In the genomic region with DNA sequence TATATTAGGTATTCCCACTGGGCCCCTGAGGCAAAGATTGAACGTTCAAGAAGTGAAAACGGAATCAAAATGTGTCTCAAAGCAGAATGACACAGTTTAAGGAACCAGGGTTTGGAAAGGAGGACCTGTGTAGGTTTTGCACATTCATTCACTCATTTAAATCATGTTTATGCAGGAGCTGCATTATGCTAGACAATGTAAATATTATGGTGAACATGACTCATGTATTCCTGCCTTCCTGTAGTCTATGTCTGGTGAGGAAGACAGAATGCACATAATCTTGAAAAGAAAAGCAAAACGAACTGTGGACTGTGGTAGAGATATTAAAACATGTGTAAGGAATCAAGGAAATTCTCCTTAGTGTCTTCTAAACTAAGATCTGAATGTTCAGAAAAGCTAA, we compare ENCODE assay signal across 19 cellular contexts.
A peak's percentile ranks its signal among the peaks of the same experiment; 100 is the strongest.
DNase-seq lines count a peak whose midpoint lies in the region; ATAC-seq and TF ChIP-seq lines count a peak whose summit lies in the region.
"Had no signal": no experiment of that assay in that cellular context is flagged by ENCODE, and none has a peak within 500 bp of the region (broad histone marks: within the 10 kb centered on the region; RNA-seq: fewer than 3 reads in every experiment).

No MANE protein-coding gene starts in this region.

- no peak for TF ChIP-seq POLR2A in sigmoid colon (IDR thresholded peaks at IDR 0.05)

- H3K4me1 Mint-ChIP-seq in osteocyte (ENCODE audit: unreplicated experiment) (peaks cover 50% of the 10 kb centered on the region), T-helper 17 cell (no peaks in the 10 kb centered on the region)
- H3K4me1 Mint-ChIP-seq: CD4-positive, alpha-beta memory T cell; IgD-negative memory B cell had no signal

- WGBS in sigmoid colon, 2 donors = 50 to 62% methylated on average over 3 of the region's 3 CpGs

- no peak overlapping the region for H3K4me3 ChIP-seq in RWPE2 (ENCODE audit: severe bottlenecking)
- H3K4me3 ChIP-seq in epithelial cell of esophagus (ENCODE audit: low read length) = no peak overlapping the region
- no peak overlapping the region for H3K4me3 ChIP-seq in sigmoid colon
- H3K4me3 ChIP-seq: HAP-1, Peyer's patch had no signal

- H3K36me3 Mint-ChIP-seq in osteocyte (ENCODE audit: unreplicated experiment) (no peaks in the 10 kb centered on the region), T-helper 17 cell (ENCODE audit: low read depth) (no peaks in the 10 kb centered on the region)
- H3K36me3 Mint-ChIP-seq: CD4-positive, alpha-beta memory T cell; IgD-negative memory B cell had no signal

- ATAC-seq in RWPE2 (ENCODE audit: low read depth) (peak; percentile 75), T-helper 17 cell (no peak)

- DNase-seq in HT1080 (ENCODE audit: low read depth) (peak; percentile 61), RWPE2 (ENCODE audit: low spot score) (no peak), epithelial cell of esophagus (ENCODE audit: low read depth) (peak; percentile 76), osteocyte (ENCODE audit: extremely low spot score, unreplicated experiment) (no peak), GOT3 (lab: John Stamatoyannopoulos, UW) (no peak), sigmoid colon (no peak), T-helper 17 cell (no peak), GM10248 (ENCODE audit: extremely low spot score) (no peak)
- DNase-seq: BE2C; CD4-positive, alpha-beta memory T cell; DMS 273 treated with DMSO at 0.1 percent for 48 hours; NCI-H1436; NCI-H2081 treated with DMSO at 0.1 percent for 48 hours; NCI-H226; NCI-H748 treated with DMSO at 0.1 percent for 48 hours; Peyer's patch; SIG-M5 had no signal

- H3K27ac ChIP-seq in RWPE2 (ENCODE audit: poor library complexity, severe bottlenecking) (peak overlapping the region; percentile 4), sigmoid colon (no peak overlapping the region)
- H3K27ac ChIP-seq: Peyer's patch had no signal

- TF ChIP-seq CTCF in RWPE2 (IDR thresholded peaks at IDR 0.05; ENCODE audit: poor library complexity, severe bottlenecking) (no peak), epithelial cell of esophagus (IDR thresholded peaks at IDR 0.05; ENCODE audit: insufficient read depth, low read depth, low read length, missing control alignments) (no peak), osteocyte (IDR thresholded peaks at IDR 0.05) (no peak), sigmoid colon (IDR thresholded peaks at IDR 0.05) (no peak), GM10248 (IDR thresholded peaks at IDR 0.05; ENCODE audit: control extremely low read depth, extremely low read depth, low read depth, missing control alignments) (no peak)

- H3K4me1 ChIP-seq in RWPE2 (ENCODE audit: insufficient read depth, poor library complexity, severe bottlenecking) (peaks cover 34% of the 10 kb centered on the region), sigmoid colon (no peaks in the 10 kb centered on the region)
- H3K4me1 ChIP-seq: BE2C, Peyer's patch had no signal

- POLR2A ChIA-PET in GM10248 (lab: Yijun Ruan, JAX) = no interaction called here

- no peak for TF ChIP-seq EP300 in sigmoid colon (IDR thresholded peaks at IDR 0.05)

- intact Hi-C loops in sigmoid colon (cut with DNase I) = no loop called here

- H3K9me3 Mint-ChIP-seq in osteocyte (ENCODE audit: unreplicated experiment) = peaks cover 4% of the 10 kb centered on the region
- H3K9me3 Mint-ChIP-seq: CD4-positive, alpha-beta memory T cell; IgD-negative memory B cell had no signal

- H3K27ac Mint-ChIP-seq in osteocyte (ENCODE audit: unreplicated experiment) = peak overlapping the region; percentile 65
- no peak overlapping the region for H3K27ac Mint-ChIP-seq in T-helper 17 cell
- H3K27ac Mint-ChIP-seq: CD4-positive, alpha-beta memory T cell; IgD-negative memory B cell had no signal

- H3K27me3 Mint-ChIP-seq in osteocyte (ENCODE audit: unreplicated experiment) = no peaks in the 10 kb centered on the region
- H3K27me3 Mint-ChIP-seq in T-helper 17 cell = no peaks in the 10 kb centered on the region
- H3K27me3 Mint-ChIP-seq: CD4-positive, alpha-beta memory T cell; IgD-negative memory B cell had no signal

- H3K9me3 ChIP-seq in RWPE2 (ENCODE audit: severe bottlenecking) (no peaks in the 10 kb centered on the region), sigmoid colon (no peaks in the 10 kb centered on the region), T-helper 17 cell (ENCODE audit: control insufficient read depth, low read length, poor library complexity, severe bottlenecking) (no peaks in the 10 kb centered on the region)
- H3K9me3 ChIP-seq: BE2C, HAP-1, Peyer's patch had no signal

- H3K27me3 ChIP-seq in RWPE2 (ENCODE audit: insufficient read depth, poor library complexity, severe bottlenecking) (no peaks in the 10 kb centered on the region), sigmoid colon (no peaks in the 10 kb centered on the region)
- H3K27me3 ChIP-seq: BE2C, Peyer's patch had no signal

- peak overlapping the region; percentile 46 for H3K4me3 Mint-ChIP-seq in osteocyte (ENCODE audit: unreplicated experiment)
- no peak overlapping the region for H3K4me3 Mint-ChIP-seq in T-helper 17 cell
- H3K4me3 Mint-ChIP-seq: CD4-positive, alpha-beta memory T cell; IgD-negative memory B cell had no signal

- CTCF ChIA-PET in GM10248 (lab: Yijun Ruan, JAX) = no interaction called here

- H3K36me3 ChIP-seq in RWPE2 (ENCODE audit: low read depth) (no peaks in the 10 kb centered on the region), sigmoid colon (no peaks in the 10 kb centered on the region)
- H3K36me3 ChIP-seq: BE2C, HAP-1, Peyer's patch had no signal

Comparison
In these comparisons a context has a peak if more than half of its experiments do, and no peak if none do; other contexts are left out.
1. DNase-seq: peak in HT1080 (single experiment) and epithelial cell of esophagus (single experiment); none in RWPE2 (single experiment), osteocyte (single experiment), GOT3 (single experiment), sigmoid colon (single experiment), T-helper 17 cell (0 of 3) and GM10248 (single experiment).